ENCODE assay signal across 31 cellular contexts in the genomic region with DNA sequence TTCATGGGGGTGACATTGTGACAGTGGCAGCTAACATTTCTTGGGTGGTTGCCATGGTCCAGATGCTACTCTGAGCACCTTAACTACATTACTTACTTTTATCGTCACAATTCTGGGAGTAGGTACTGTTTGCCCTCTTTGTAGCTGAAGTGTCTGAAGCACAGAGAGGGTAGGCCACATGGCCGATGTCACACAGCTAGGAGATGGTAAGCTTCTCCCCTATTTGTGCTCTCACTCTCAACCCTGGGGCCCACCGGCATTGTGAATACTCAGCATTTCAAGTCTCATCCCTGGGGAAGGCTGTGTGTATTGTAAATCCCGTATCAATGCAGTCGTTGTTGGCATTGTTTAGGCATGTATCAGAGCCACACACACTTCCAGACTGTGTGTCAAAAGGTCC.
"Had no signal": no experiment of that assay in that cellular context is flagged by ENCODE, and none has a peak within 500 bp of the region (broad histone marks: within the 10 kb centered on the region; RNA-seq: fewer than 3 reads in every experiment).

No MANE protein-coding gene starts in this region.

- H3K27me3 ChIP-seq: MG63 had no signal

- H3K9me3 Mint-ChIP-seq: activated CD4-positive, alpha-beta memory T cell treated with anti-CD3 and anti-CD28 coated beads, Interleukin-2, amount 10 ng/mL, durations not matched to agents 7 days and 5 days; activated naive CD4-positive, alpha-beta T cell treated with anti-CD3 and anti-CD28 coated beads, Interleukin-2, amount 10 ng/mL, durations not matched to agents 7 days and 5 days; activated naive CD8-positive, alpha-beta T cell treated with anti-CD3 and anti-CD28 coated beads, Interleukin-2, amount 50 U/mL, for 24 hours had no signal

- H3K36me3 Mint-ChIP-seq: activated naive CD4-positive, alpha-beta T cell treated with anti-CD3 and anti-CD28 coated beads, Interleukin-2, amount 10 ng/mL, durations not matched to agents 7 days and 5 days; activated naive CD8-positive, alpha-beta T cell had no signal

- H3K27ac ChIP-seq: brain microvascular endothelial cell, RWPE1, WERI-Rb-1 had no signal

- DNase-seq: activated CD4-positive, alpha-beta memory T cell treated with anti-CD3 and anti-CD28 coated beads, Interleukin-2, amount 10 ng/mL, durations not matched to agents 7 days and 5 days; activated CD4-positive, alpha-beta T cell treated with anti-CD3 and anti-CD28 coated beads for 1 hour; activated CD4-positive, alpha-beta T cell treated with anti-CD3 and anti-CD28 coated beads for 48 hours; activated CD4-positive, CD25-positive, alpha-beta regulatory T cell; activated CD8-positive, alpha-beta memory T cell treated with anti-CD3 and anti-CD28 coated beads for 24 hours; activated CD8-positive, alpha-beta memory T cell treated with anti-CD3 and anti-CD28 coated beads, Interleukin-2, amount 10 ng/mL, durations not matched to agents 7 days and 5 days; activated CD8-positive, alpha-beta memory T cell treated with anti-CD3 and anti-CD28 coated beads, Interleukin-2, amount 50 U/mL, for 48 hours; activated effector memory CD4-positive, alpha-beta T cell treated with Interleukin-2 at 50 U/mL for 16 hours; activated naive CD4-positive, alpha-beta T cell treated with anti-CD3 and anti-CD28 coated beads, Interleukin-2, amount 10 ng/mL, durations not matched to agents 7 days and 5 days; activated naive CD8-positive, alpha-beta T cell treated with anti-CD3 and anti-CD28 coated beads, Interleukin-2, amount 50 U/mL, for 24 hours; activated T-cell treated with anti-CD3 and anti-CD28 coated beads, Interleukin-2, amount 50 U/mL, for 48 hours; central memory CD4-positive, alpha-beta T cell; Karpas-422; NCI-H1048; NCI-H1105 treated with DMSO at 0.1 percent for 48 hours; NCI-H1436; NCI-H1694; NCI-H1930; NCI-H2081 treated with DMSO at 0.1 percent for 48 hours; NCI-H524; NCI-H82; SIG-M5; SW 1271; T-helper 1 cell; T1000; WERI-Rb-1 had no signal

- H3K4me3 Mint-ChIP-seq: activated CD8-positive, alpha-beta memory T cell treated with anti-CD3 and anti-CD28 coated beads, Interleukin-2, amount 10 ng/mL, durations not matched to agents 7 days and 5 days; activated naive CD4-positive, alpha-beta T cell treated with anti-CD3 and anti-CD28 coated beads, Interleukin-2, amount 10 ng/mL, durations not matched to agents 7 days and 5 days; activated naive CD8-positive, alpha-beta T cell; activated naive CD8-positive, alpha-beta T cell treated with anti-CD3 and anti-CD28 coated beads, Interleukin-2, amount 50 U/mL, for 24 hours had no signal

- ATAC-seq: activated CD8-positive, alpha-beta memory T cell treated with anti-CD3 and anti-CD28 coated beads, Interleukin-2, amount 10 ng/mL, durations not matched to agents 7 days and 5 days; activated naive CD8-positive, alpha-beta T cell treated with anti-CD3 and anti-CD28 coated beads, Interleukin-2, amount 50 U/mL, for 24 hours; Right ventricle myocardium inferior had no signal

- H3K27ac Mint-ChIP-seq: activated CD4-positive, alpha-beta memory T cell treated with anti-CD3 and anti-CD28 coated beads, Interleukin-2, amount 10 ng/mL, durations not matched to agents 7 days and 5 days; activated naive CD4-positive, alpha-beta T cell treated with anti-CD3 and anti-CD28 coated beads, Interleukin-2, amount 10 ng/mL, durations not matched to agents 7 days and 5 days; activated naive CD8-positive, alpha-beta T cell; activated naive CD8-positive, alpha-beta T cell treated with anti-CD3 and anti-CD28 coated beads, Interleukin-2, amount 50 U/mL, for 24 hours had no signal

- H3K9me3 ChIP-seq: MG63 had no signal

- H3K36me3 ChIP-seq: brain microvascular endothelial cell, MG63, WERI-Rb-1 had no signal

- H3K4me3 ChIP-seq: MG63 had no signal
